Comparison of ENCODE assay signal across 8 cellular contexts in genomic region chr10:3935933-3936359, GRCh38.
A peak's percentile ranks its signal among the peaks of the same experiment; 100 is the strongest.
DNase-seq lines count a peak whose midpoint lies in the region; ATAC-seq, FAIRE-seq and TF ChIP-seq lines count a peak whose summit lies in the region.

No MANE protein-coding gene starts in this region.

- no peaks in the 10 kb centered on the region for H3K27me3 Mint-ChIP-seq in activated naive CD4-positive, alpha-beta T cell treated with anti-CD3 and anti-CD28 coated beads for 36 hours (ENCODE audit: low read depth)

- no peak for TF ChIP-seq POLR2A in thyroid gland (IDR thresholded peaks at IDR 0.05)

- H4K20me1 ChIP-seq in keratinocyte (ENCODE audit: control insufficient read depth, extremely low read depth, insufficient read depth, low read length): no peaks in the 10 kb centered on the region

- FAIRE-seq in keratinocyte (lab: Jason Lieb, UNC): peak; percentile 68

- dilution Hi-C loops in keratinocyte (cut with MboI; ENCODE audit: extremely low pct_ligation_motif_present, low sequenced_read_pairs): no loop called here

- H3K4me3 Mint-ChIP-seq in activated naive CD4-positive, alpha-beta T cell treated with anti-CD3 and anti-CD28 coated beads for 36 hours: no peak overlapping the region

- peak overlapping the region; percentile 88 for H3K27ac Mint-ChIP-seq in activated naive CD4-positive, alpha-beta T cell treated with anti-CD3 and anti-CD28 coated beads for 36 hours

- H3K4me1 ChIP-seq in adipocyte (ENCODE audit: control insufficient read depth, insufficient read depth, low read length) (peaks cover 4% of the 10 kb centered on the region), keratinocyte (ENCODE audit: control insufficient read depth, extremely low read depth, insufficient read depth, low read length) (peaks cover 20% of the 10 kb centered on the region), thyroid gland (peaks cover 9 to 24% of the 10 kb centered on the region in 2 donors)

- H3K9ac ChIP-seq in adipocyte (ENCODE audit: low read length) (peak overlapping the region; percentile 82), keratinocyte (ENCODE audit: control insufficient read depth, extremely low read depth, insufficient read depth, low read length) (peak overlapping the region; percentile 75)

- no peak for ATAC-seq in GM21447 (IDR thresholded peaks at IDR 0.05; ENCODE audit: unreplicated experiment)

- CTCF ChIA-PET in activated naive CD4-positive, alpha-beta T cell treated with anti-CD3 and anti-CD28 coated beads for 36 hours (lab: Charles Lee): interaction anchor here (0.7 kb wide), 1 partner anchor 248 kb away, joined by 3 read pairs; no protein-coding TSS in a partner anchor

- H3K4me3 ChIP-seq in adipocyte (ENCODE audit: low read length): peak overlapping the region; percentile 75
- H3K4me3 ChIP-seq in keratinocyte (ENCODE audit: control insufficient read depth in 2 of 3, extremely low read depth in 1 of 3, insufficient read depth in 2 of 3, low read depth in 1 of 3, low read length in 3 of 3): peak overlapping the region in 2 of 3 experiments; percentile 41 to 63
- no peak overlapping the region for H3K4me3 ChIP-seq in thyroid gland (replicated peaks in 1 of 3)

- 48 to 58% methylated on average over 9 of the region's 9 CpGs for WGBS in thyroid gland, 2 donors

- no peaks in the 10 kb centered on the region for H3K9me1 ChIP-seq in keratinocyte (ENCODE audit: control insufficient read depth, extremely low read depth, insufficient read depth, low read length)

- no peaks in the 10 kb centered on the region for H3K36me3 Mint-ChIP-seq in activated naive CD4-positive, alpha-beta T cell treated with anti-CD3 and anti-CD28 coated beads for 36 hours (ENCODE audit: low read depth)

- H3K9me3 Mint-ChIP-seq in activated naive CD4-positive, alpha-beta T cell treated with anti-CD3 and anti-CD28 coated beads for 36 hours: no peaks in the 10 kb centered on the region

- TF ChIP-seq CTCF in keratinocyte (optimal IDR thresholded peaks at IDR 0.05 in 1 of 3, IDR thresholded peaks at IDR 0.05 in 1 of 3, conservative IDR thresholded peaks at IDR 0.05 in 1 of 3; ENCODE audit: extremely low read depth in 1 of 3, insufficient read depth in 2 of 3, low read length in 3 of 3) (no peak), thyroid gland (IDR thresholded peaks at IDR 0.05) (no peak)

- DNase-seq in activated naive CD4-positive, alpha-beta T cell treated with anti-CD3 and anti-CD28 coated beads for 36 hours: no peak
- no peak for DNase-seq in activated naive CD4-positive, alpha-beta T cell treated with Interleukin-2 at 50 U/mL for 16 hours
- DNase-seq in adipocyte (ENCODE audit: low read depth) (peak; percentile 39), keratinocyte (ENCODE audit: low read depth, low spot score) (no peak), thyroid gland (peak in 1 of 2 donors; percentile 52), iPS-NIHi11 (ENCODE audit: low spot score) (no peak), NCI-H2107 (lab: John Stamatoyannopoulos, UW) (no peak)

- no peaks in the 10 kb centered on the region for H3K79me2 ChIP-seq in keratinocyte (ENCODE audit: control insufficient read depth, insufficient read depth, low read length)

- H3K9me3 ChIP-seq in adipocyte (ENCODE audit: control insufficient read depth, low read length): no peaks in the 10 kb centered on the region
- no peaks in the 10 kb centered on the region for H3K9me3 ChIP-seq in keratinocyte (ENCODE audit: control insufficient read depth, low read depth, low read length)
- no peaks in the 10 kb centered on the region for H3K9me3 ChIP-seq in thyroid gland

- H3K27me3 ChIP-seq in adipocyte (replicated peaks; ENCODE audit: control insufficient read depth, insufficient read depth, low read length) (no peaks in the 10 kb centered on the region), keratinocyte (ENCODE audit: control insufficient read depth, extremely low read depth, insufficient read depth, low read length) (no peaks in the 10 kb centered on the region), thyroid gland (no peaks in the 10 kb centered on the region)

- H2AFZ ChIP-seq in keratinocyte (ENCODE audit: control insufficient read depth, low read length): peak overlapping the region; percentile 73

- H3K4me1 Mint-ChIP-seq in activated naive CD4-positive, alpha-beta T cell treated with anti-CD3 and anti-CD28 coated beads for 36 hours (ENCODE audit: low read depth): peaks cover 40% of the 10 kb centered on the region

- H3K27ac ChIP-seq in keratinocyte (ENCODE audit: control insufficient read depth, insufficient read depth, low read length) (peak overlapping the region; percentile 84), thyroid gland (peak overlapping the region; percentile 53 to 96 (median 83))

- peak overlapping the region; percentile 99 for H3K4me2 ChIP-seq in keratinocyte (ENCODE audit: control insufficient read depth, extremely low read depth, insufficient read depth, low read depth, low read length)

- H3K36me3 ChIP-seq in adipocyte (ENCODE audit: control insufficient read depth, insufficient read depth, low read length, severe bottlenecking) (no peaks in the 10 kb centered on the region), keratinocyte (ENCODE audit: control insufficient read depth in 2 of 2, extremely low read depth in 1 of 2, insufficient read depth in 2 of 2, low read length in 2 of 2) (peaks cover 0 to 2% of the 10 kb centered on the region in 2 experiments), thyroid gland (no peaks in the 10 kb centered on the region)

- intact Hi-C loops in activated naive CD4-positive, alpha-beta T cell treated with anti-CD3 and anti-CD28 coated beads for 36 hours (cut with micrococcal nuclease): loop anchor here (1.0 to 5.0 kb wide), 13 partner anchors 10 to 269 kb away; no protein-coding TSS in a partner anchor
- intact Hi-C loops in thyroid gland (cut with DNase I): loop anchor here (10.0 kb wide), 1 partner anchor 151 kb away; the partner anchor contains the start of gene KLF6

Comparison
In these comparisons a context has a peak if more than half of its experiments do, and no peak if none do; other contexts are left out.
1. H3K4me3 ChIP-seq: peak in adipocyte (single experiment) and keratinocyte (2 of 3); none in thyroid gland (0 of 3).